Comparison of ENCODE assay signal across 29 cellular contexts in genomic region chr13:24225930-24226329, GRCh38.
"Had no signal": no experiment of that assay in that cellular context is flagged by ENCODE, and none has a peak within 500 bp of the region (broad histone marks: within the 10 kb centered on the region; RNA-seq: fewer than 3 reads in every experiment).

No MANE protein-coding gene starts in this region.

- H3K4me3 Mint-ChIP-seq: activated CD4-positive, alpha-beta memory T cell treated with anti-CD3 and anti-CD28 coated beads, Interleukin-2, amount 10 ng/mL, durations not matched to agents 7 days and 5 days; activated naive CD4-positive, alpha-beta T cell treated with anti-CD3 and anti-CD28 coated beads for 36 hours; activated naive CD8-positive, alpha-beta T cell; activated T-helper 17 cell treated with anti-CD3 and anti-CD28 coated beads, Interleukin-2, amount 50 U/mL, for 72 hours had no signal

- H3K27me3 ChIP-seq: brain microvascular endothelial cell, cardiac muscle cell, MG63, Peyer's patch, SJCRH30 had no signal

- H3K4me3 ChIP-seq: cardiac muscle cell, MG63, Peyer's patch, SJCRH30 had no signal

- H3K27ac Mint-ChIP-seq: activated CD4-positive, alpha-beta memory T cell treated with anti-CD3 and anti-CD28 coated beads, Interleukin-2, amount 10 ng/mL, durations not matched to agents 7 days and 5 days; activated naive CD4-positive, alpha-beta T cell treated with anti-CD3 and anti-CD28 coated beads for 36 hours; activated naive CD8-positive, alpha-beta T cell; activated T-helper 17 cell treated with anti-CD3 and anti-CD28 coated beads, Interleukin-2, amount 50 U/mL, for 72 hours had no signal

- FAIRE-seq: astrocyte, TTC549 had no signal

- H3K9me3 Mint-ChIP-seq: activated CD4-positive, alpha-beta memory T cell treated with anti-CD3 and anti-CD28 coated beads, Interleukin-2, amount 10 ng/mL, durations not matched to agents 7 days and 5 days; activated naive CD4-positive, alpha-beta T cell treated with anti-CD3 and anti-CD28 coated beads for 36 hours; activated T-helper 17 cell treated with anti-CD3 and anti-CD28 coated beads, Interleukin-2, amount 50 U/mL, for 72 hours had no signal

- H3K36me3 ChIP-seq: brain microvascular endothelial cell, cardiac muscle cell, MG63, SJCRH30 had no signal

- ATAC-seq: activated T-helper 17 cell treated with anti-CD3 and anti-CD28 coated beads, Interleukin-2, amount 50 U/mL, for 72 hours; SK-N-SH treated with all-trans-retinoic acid at 6 μM for 48 hours had no signal

- DNase-seq: activated CD4-positive, alpha-beta memory T cell treated with anti-CD3 and anti-CD28 coated beads, Interleukin-2, amount 10 ng/mL, durations not matched to agents 7 days and 5 days; activated CD4-positive, alpha-beta T cell treated with anti-CD3 and anti-CD28 coated beads, Interleukin-2, amount 50 U/mL, for 1 hour; activated CD4-positive, CD25-positive, alpha-beta regulatory T cell; activated gamma-delta T cell; activated naive CD4-positive, alpha-beta T cell treated with anti-CD3 and anti-CD28 coated beads for 36 hours; activated T-cell treated with anti-CD3 and anti-CD28 coated beads for 4 hours; activated T-cell treated with anti-CD3 and anti-CD28 coated beads, Interleukin-2, amount 50 U/mL, for 48 hours; brain microvascular endothelial cell; cerebellar nuclear complex; MG63; MV-4-11; NCI-H1092 treated with DMSO at 0.1 percent for 48 hours; NCI-H1436; NCI-H1694 treated with DMSO at 0.1 percent for 48 hours; NCI-H2029 treated with DMSO at 0.1 percent for 48 hours; Peyer's patch; Right ventricle myocardium superior; SJCRH30; SW 1271; T-helper 2 cell; T1000 had no signal

- H3K27me3 Mint-ChIP-seq: activated CD4-positive, alpha-beta memory T cell treated with anti-CD3 and anti-CD28 coated beads, Interleukin-2, amount 10 ng/mL, durations not matched to agents 7 days and 5 days; activated naive CD8-positive, alpha-beta T cell; activated T-helper 17 cell treated with anti-CD3 and anti-CD28 coated beads, Interleukin-2, amount 50 U/mL, for 72 hours had no signal

- H3K27ac ChIP-seq: brain microvascular endothelial cell, cardiac muscle cell, KMS-11, Peyer's patch, RWPE1, SJCRH30 had no signal

- H3K9me3 ChIP-seq: MG63, Peyer's patch, SJCRH30 had no signal
